24 cellular contexts compared by ENCODE assay signal in genomic region chr18:44625367-44625766, GRCh38. TPM values are rescaled to one million over a fixed set of nuclear protein-coding genes. Genes with fewer than 3 reads are reported as not detected.
A peak's percentile ranks its signal among the peaks of the same experiment; 100 is the strongest.
DNase-seq lines count a peak whose midpoint lies in the region; TF ChIP-seq lines count a peak whose summit lies in the region.
"Had no signal": no experiment of that assay in that cellular context is flagged by ENCODE, and none has a peak within 500 bp of the region (broad histone marks: within the 10 kb centered on the region; RNA-seq: fewer than 3 reads in every experiment).

No MANE protein-coding gene starts in this region.

- intact Hi-C loops in Caco-2 (cut with micrococcal nuclease; ENCODE audit: unreplicated experiment), result no loop called here

- no peaks in the 10 kb centered on the region for H3K36me3 Mint-ChIP-seq in neural crest cell (ENCODE audit: low read depth)
- no peaks in the 10 kb centered on the region for H3K36me3 Mint-ChIP-seq in Caco-2 (ENCODE audit: insufficient read depth, unreplicated experiment)
- H3K36me3 Mint-ChIP-seq: activated naive CD8-positive, alpha-beta T cell treated with anti-CD3 and anti-CD28 coated beads, Interleukin-2, amount 10 ng/mL, durations not matched to agents 7 days and 5 days; memory B cell had no signal

- CTCF ChIA-PET in Caco-2 (lab: Charles Lee), result no interaction called here

- H3K4me1 Mint-ChIP-seq in neural crest cell (no peaks in the 10 kb centered on the region), Caco-2 (ENCODE audit: low read depth, unreplicated experiment) (no peaks in the 10 kb centered on the region)
- H3K4me1 Mint-ChIP-seq: activated naive CD8-positive, alpha-beta T cell treated with anti-CD3 and anti-CD28 coated beads, Interleukin-2, amount 10 ng/mL, durations not matched to agents 7 days and 5 days; memory B cell had no signal

- H3K36me3 ChIP-seq in Caco-2 (ENCODE audit: control insufficient read depth, insufficient read depth, low read length), result no peaks in the 10 kb centered on the region
- H3K36me3 ChIP-seq: ascending aorta, esophagus squamous epithelium, prostate gland, sigmoid colon, suprapubic skin had no signal

- H3K27me3 Mint-ChIP-seq in neural crest cell (ENCODE audit: low read depth) (no peaks in the 10 kb centered on the region), Caco-2 (ENCODE audit: insufficient read depth, unreplicated experiment) (no peaks in the 10 kb centered on the region)
- H3K27me3 Mint-ChIP-seq: memory B cell had no signal

- DNase-seq in NCI-H1105 treated with DMSO at 0.1 percent for 48 hours (lab: John Stamatoyannopoulos, UW) (peak; percentile 29), NCI-H1105 (lab: John Stamatoyannopoulos, UW) (no peak), NCI-H1436 (lab: John Stamatoyannopoulos, UW) (peak; percentile 89), NCI-H69 (lab: John Stamatoyannopoulos, UW) (peak; percentile 96), neural crest cell (ENCODE audit: low read depth, low spot score) (no peak), nucleus accumbens (lab: John Stamatoyannopoulos, UW) (no peak), Caco-2 (no peak), foreskin fibroblast (no peak)
- DNase-seq: 8988T; activated CD4-positive, alpha-beta T cell treated with anti-CD3 and anti-CD28 coated beads for 4 hours; activated CD8-positive, alpha-beta memory T cell treated with anti-CD3 and anti-CD28 coated beads for 24 hours; activated gamma-delta T cell; activated naive CD8-positive, alpha-beta T cell treated with anti-CD3 and anti-CD28 coated beads, Interleukin-2, amount 10 ng/mL, durations not matched to agents 7 days and 5 days; activated T-cell treated with anti-CD3 and anti-CD28 coated beads, Interleukin-2, amount 50 U/mL, for 24 hours; cortex of kidney; esophagus squamous epithelium; SHP77 treated with DMSO at 0.1 percent for 48 hours; sigmoid colon; stimulated activated CD4-positive, alpha-beta T cell treated with anti-CD3 and anti-CD28 coated beads, Interleukin-4, amount 100 ng/mL, for 4 hours; stimulated activated naive CD4-positive, alpha-beta T cell had no signal

- no peaks in the 10 kb centered on the region for H3K4me1 ChIP-seq in Caco-2
- H3K4me1 ChIP-seq: prostate gland had no signal

- BruUV-seq in Caco-2 (replicated peaks; lab: Mats Ljungman, UMichigan), result no TSS peak

- H3K4me3 ChIP-seq in Caco-2 (ENCODE audit: low read depth, low read length) (no peak overlapping the region), foreskin fibroblast (ENCODE audit: low read depth in 1 of 2, low read length in 2 of 2) (no peak overlapping the region)
- H3K4me3 ChIP-seq: ascending aorta, esophagus squamous epithelium, prostate gland, sigmoid colon, suprapubic skin had no signal

- H3K27me3 ChIP-seq in Caco-2 (replicated peaks; ENCODE audit: control insufficient read depth, insufficient read depth, low read length), result no peaks in the 10 kb centered on the region
- H3K27me3 ChIP-seq: ascending aorta, esophagus squamous epithelium, sigmoid colon, suprapubic skin had no signal

- no peaks in the 10 kb centered on the region for H3K9me3 ChIP-seq in Caco-2
- H3K9me3 ChIP-seq: ascending aorta, esophagus squamous epithelium, prostate gland, sigmoid colon, suprapubic skin had no signal

- TF ChIP-seq CTCF in neural crest cell (conservative IDR thresholded peaks at IDR 0.05), result no peak
- TF ChIP-seq CTCF in Caco-2 (IDR thresholded peaks at IDR 0.05; ENCODE audit: insufficient read depth in 1 of 2, low read depth in 1 of 2, low read length in 1 of 2, severe bottlenecking in 1 of 2, unreplicated experiment in 1 of 2), result no peak
- no peak for TF ChIP-seq CTCF in foreskin fibroblast (IDR thresholded peaks at IDR 0.05; ENCODE audit: low read depth, low read length)

- H3K27ac Mint-ChIP-seq in neural crest cell (ENCODE audit: unreplicated experiment), result peak overlapping the region; percentile 55
- H3K27ac Mint-ChIP-seq in Caco-2 (ENCODE audit: unreplicated experiment), result no peak overlapping the region
- H3K27ac Mint-ChIP-seq: activated naive CD8-positive, alpha-beta T cell treated with anti-CD3 and anti-CD28 coated beads, Interleukin-2, amount 10 ng/mL, durations not matched to agents 7 days and 5 days; activated T-cell treated with anti-CD3 and anti-CD28 coated beads, Interleukin-2, amount 50 U/mL, for 24 hours; memory B cell had no signal

- POLR2A ChIA-PET in Caco-2 (lab: Charles Lee), result no interaction called here

- H3K9me3 Mint-ChIP-seq in neural crest cell (peaks cover 2% of the 10 kb centered on the region), Caco-2 (ENCODE audit: unreplicated experiment) (no peaks in the 10 kb centered on the region)
- H3K9me3 Mint-ChIP-seq: activated naive CD8-positive, alpha-beta T cell treated with anti-CD3 and anti-CD28 coated beads, Interleukin-2, amount 10 ng/mL, durations not matched to agents 7 days and 5 days; activated T-cell treated with anti-CD3 and anti-CD28 coated beads, Interleukin-2, amount 50 U/mL, for 24 hours; memory B cell had no signal

- H3K4me3 Mint-ChIP-seq in neural crest cell (no peak overlapping the region), Caco-2 (ENCODE audit: unreplicated experiment) (no peak overlapping the region)
- H3K4me3 Mint-ChIP-seq: activated naive CD8-positive, alpha-beta T cell treated with anti-CD3 and anti-CD28 coated beads, Interleukin-2, amount 10 ng/mL, durations not matched to agents 7 days and 5 days; activated T-cell treated with anti-CD3 and anti-CD28 coated beads, Interleukin-2, amount 50 U/mL, for 24 hours; memory B cell had no signal

RNA-seq across cellular contexts. Expression of gene SETBP1, which starts 55.3 kb away (rescaled TPM):
- total RNA-seq in neural crest cell (38.9 and 39.3 TPM in 2 replicates), Caco-2 (2022) (4.0 and 4.6 TPM in 2 replicates)

Comparison
In these comparisons a context has a peak if more than half of its experiments do, and no peak if none do; other contexts are left out.
1. DNase-seq: peak in NCI-H1105 treated with DMSO at 0.1 percent for 48 hours (single experiment), NCI-H1436 (single experiment) and NCI-H69 (single experiment); none in NCI-H1105 (single experiment), neural crest cell (single experiment), nucleus accumbens (0 of 56), Caco-2 (0 of 2) and foreskin fibroblast (0 of 2).